9 cellular contexts compared by ENCODE assay signal in the genomic region with DNA sequence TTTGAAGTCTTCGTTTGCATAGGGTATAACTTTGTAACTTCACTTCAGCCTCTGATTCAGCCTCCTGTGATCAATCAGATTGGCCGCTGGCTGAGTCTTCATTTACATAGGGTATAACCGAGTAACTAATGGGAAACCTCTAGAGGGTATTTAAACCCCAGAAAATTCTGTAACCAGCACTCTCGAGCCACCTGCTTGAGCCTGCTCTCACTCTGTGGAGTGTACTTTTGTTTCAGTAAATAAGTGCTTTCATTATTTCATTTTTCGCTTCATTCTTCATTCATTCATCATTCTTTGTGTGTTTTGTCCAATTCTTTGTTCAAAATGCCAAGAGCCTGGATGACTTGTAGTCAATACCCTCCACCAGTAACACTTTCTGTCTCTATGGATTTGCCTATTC.
"Had no signal": no experiment of that assay in that cellular context is flagged by ENCODE, and none has a peak within 500 bp of the region (broad histone marks: within the 10 kb centered on the region; RNA-seq: fewer than 3 reads in every experiment).

No MANE protein-coding gene starts in this region.

- ATAC-seq: HCT116, K562 had no signal

- H3K9me3 ChIP-seq: HAP-1 had no signal

- H3K36me3 ChIP-seq: HAP-1 had no signal

- H2AFZ ChIP-seq: GM23248 had no signal

- DNase-seq: GM23248, GOT3, H7, IMR-90, KG1 had no signal

- H3K4me3 ChIP-seq: GM23248, HAP-1, K562 had no signal

- H3K27ac ChIP-seq: GM23248, HL-60 had no signal

- H3K4me1 ChIP-seq: HAP-1 had no signal

- H3K9ac ChIP-seq: GM23248 had no signal
